6 cellular contexts compared by ENCODE assay signal in the genomic region with DNA sequence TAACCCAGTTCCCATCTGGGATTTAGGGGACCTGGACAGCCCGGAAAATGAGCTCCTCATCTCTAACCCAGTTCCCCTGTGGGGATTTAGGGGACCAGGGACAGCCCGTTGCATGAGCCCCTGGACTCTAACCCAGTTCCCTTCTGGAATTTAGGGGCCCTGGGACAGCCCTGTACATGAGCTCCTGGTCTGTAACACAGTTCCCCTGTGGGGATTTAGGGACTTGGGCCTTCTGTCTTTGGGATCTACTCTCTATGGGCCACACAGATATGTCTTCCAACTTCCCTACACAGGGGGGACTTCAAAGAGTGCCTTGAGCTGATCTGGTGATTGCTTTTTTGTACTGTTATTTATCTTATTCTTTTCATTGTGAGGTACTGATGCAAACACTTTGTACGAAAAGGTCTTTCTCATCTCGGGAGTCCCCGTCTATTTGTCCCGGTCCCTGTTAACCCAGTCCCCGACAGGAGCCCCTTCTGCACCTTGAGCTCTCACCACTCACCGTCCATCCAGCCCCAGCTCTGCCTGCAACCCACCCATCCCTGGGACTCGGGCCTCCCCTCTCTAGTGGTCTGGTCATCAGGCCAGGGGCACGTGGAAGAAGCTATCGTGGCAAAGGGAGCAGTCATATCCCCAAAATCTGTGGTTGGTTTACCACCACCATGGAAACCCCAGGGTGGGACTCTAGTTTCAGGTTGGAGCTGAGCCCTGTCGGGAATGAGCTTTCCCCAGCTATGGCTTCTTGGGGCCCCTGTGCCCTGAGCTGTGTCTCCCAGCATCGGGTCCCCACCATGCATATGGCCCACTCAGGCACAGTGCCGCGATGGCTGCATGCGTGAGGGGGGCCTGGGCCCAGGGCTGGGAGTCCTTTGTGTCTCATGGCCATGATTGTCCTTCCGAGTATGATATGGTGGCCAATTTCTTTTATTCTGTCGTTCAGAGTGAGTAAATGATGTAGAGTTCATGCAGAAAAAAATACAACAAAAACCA.
DNase-seq lines count a peak whose midpoint lies in the region; ATAC-seq and TF ChIP-seq lines count a peak whose summit lies in the region.
"Not testable (repeated sequence)": the region's sequence is repeated elsewhere in the genome, so short reads cannot be mapped to it uniquely, and the experiment has no call there.

No MANE protein-coding gene starts in this region.

- POLR2A ChIA-PET in MCF 10A (lab: Yijun Ruan, JAX): not testable (repeated sequence)

- not testable (repeated sequence) for H3K9me3 ChIP-seq in RWPE2 (ENCODE audit: severe bottlenecking); right cardiac atrium (ENCODE audit: control insufficient read depth, low read length); left lung

- not testable (repeated sequence) for H3K27ac ChIP-seq in RWPE2 (ENCODE audit: poor library complexity, severe bottlenecking); right cardiac atrium (ENCODE audit: low read length); left lung

- ATAC-seq in RWPE2 (ENCODE audit: low read depth) (peak; percentile 36; the same call in 1 of the 3 replicates), right cardiac atrium (peak; percentile 62 to 79), left lung (peak; percentile 24)

- H3K4me1 ChIP-seq in RWPE2 (ENCODE audit: insufficient read depth, poor library complexity, severe bottlenecking); right cardiac atrium (ENCODE audit: control insufficient read depth, insufficient read depth, low read length); left lung: not testable (repeated sequence)

- DNase-seq in HT-29 (ENCODE audit: low spot score) (peak; percentile 0), MCF 10A (ENCODE audit: unreplicated experiment) (peak; percentile 0), retina (peak; percentile 0)
- not testable (repeated sequence) for DNase-seq in RWPE2 (ENCODE audit: low spot score); right cardiac atrium; left lung

- intact Hi-C loops in MCF 10A (cut with micrococcal nuclease); right cardiac atrium (cut with DNase I); left lung (cut with DNase I): not testable (repeated sequence)

- H3K27ac Mint-ChIP-seq in MCF 10A (ENCODE audit: low read depth, unreplicated experiment): not testable (repeated sequence)

- not testable (repeated sequence) for TF ChIP-seq CTCF in RWPE2 (IDR thresholded peaks at IDR 0.05; ENCODE audit: poor library complexity, severe bottlenecking); MCF 10A (IDR thresholded peaks at IDR 0.05; ENCODE audit: unreplicated experiment); left lung (IDR thresholded peaks at IDR 0.05)

- H3K4me1 Mint-ChIP-seq in MCF 10A (ENCODE audit: insufficient read depth, unreplicated experiment): not testable (repeated sequence)

- not testable (repeated sequence) for H3K4me3 Mint-ChIP-seq in MCF 10A (ENCODE audit: unreplicated experiment)

- H3K36me3 ChIP-seq in RWPE2 (ENCODE audit: low read depth); left lung: not testable (repeated sequence)

- H3K4me3 ChIP-seq in RWPE2 (ENCODE audit: severe bottlenecking); right cardiac atrium (ENCODE audit: low read length); left lung: not testable (repeated sequence)

- H3K27me3 ChIP-seq in RWPE2 (ENCODE audit: insufficient read depth, poor library complexity, severe bottlenecking); right cardiac atrium (ENCODE audit: control insufficient read depth, insufficient read depth); left lung: not testable (repeated sequence)

- H3K9me3 Mint-ChIP-seq in MCF 10A (ENCODE audit: unreplicated experiment): not testable (repeated sequence)

- not testable (repeated sequence) for H3K36me3 Mint-ChIP-seq in MCF 10A (ENCODE audit: insufficient read depth, unreplicated experiment)

- not testable (repeated sequence) for BruUV-seq in MCF 10A (replicated peaks; lab: Mats Ljungman, UMichigan)

- CTCF ChIA-PET in MCF 10A (lab: Yijun Ruan, JAX): not testable (repeated sequence)

- 83% methylated on average over 2 of the region's 18 CpGs for WGBS in right cardiac atrium

- not testable (repeated sequence) for H3K27me3 Mint-ChIP-seq in MCF 10A (ENCODE audit: insufficient read depth, unreplicated experiment)
